24 cellular contexts compared by ENCODE assay signal in the genomic region with DNA sequence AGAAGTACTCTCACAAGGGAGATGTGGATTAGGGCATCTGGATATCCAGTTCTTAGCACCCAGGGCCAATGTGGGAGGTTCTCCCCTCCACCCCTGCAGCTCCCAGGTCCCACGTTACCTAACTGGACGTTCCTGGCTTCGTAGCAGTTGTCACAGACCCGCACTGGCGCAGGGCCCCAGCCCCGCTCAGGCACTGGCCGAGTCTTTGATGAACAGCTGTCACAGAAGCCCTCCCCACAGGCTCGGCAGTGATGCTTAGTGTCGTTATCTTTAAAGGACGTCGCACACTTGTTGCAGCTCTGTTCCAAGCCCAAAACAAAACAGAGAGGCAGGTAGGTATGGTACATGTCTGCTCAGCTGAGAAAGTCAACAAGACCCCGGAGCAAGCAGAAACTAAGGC. TPM values are rescaled to one million over a fixed set of nuclear protein-coding genes. Genes with fewer than 3 reads are reported as not detected.
DNase-seq lines count a peak whose midpoint lies in the region; ATAC-seq, FAIRE-seq and TF ChIP-seq lines count a peak whose summit lies in the region.
"Had no signal": no experiment of that assay in that cellular context is flagged by ENCODE, and none has a peak within 500 bp of the region (broad histone marks: within the 10 kb centered on the region; RNA-seq: fewer than 3 reads in every experiment).

No MANE protein-coding gene starts in this region.

- DNase-seq in HTR-8/SVneo (ENCODE audit: insufficient read length, low spot score) (no peak), spleen (peak; percentile 64), left ventricle myocardium superior (no peak), testis (no peak)
- DNase-seq: 8988T; ACHN; BE2C; CD4-positive, alpha-beta memory T cell; CD4-positive, CD25-positive, alpha-beta regulatory T cell; CD8-positive, alpha-beta memory T cell; COR-L47; DMS 273 treated with DMSO at 0.1 percent for 48 hours; DMS153; DMS53; DMS79; DND-41; EL; GDM1 had no signal

- POLR2A ChIA-PET in HEK293 (lab: Yijun Ruan, JAX), result interaction anchor here (0.7 kb wide), 1 partner anchor 12 kb away, joined by 3 read pairs; no protein-coding TSS in a partner anchor

- CTCF ChIA-PET in HEK293 (lab: Yijun Ruan, JAX), result interaction anchor here (0.7 kb wide), 1 partner anchor 33 kb away, joined by 3 read pairs; no protein-coding TSS in a partner anchor

- 89 to 93% (median 90%) methylated on average over 12 of the region's 12 CpGs for WGBS in spleen, 5 donors
- 93 to 95% methylated on average over 5 to 12 of the region's 12 CpGs for WGBS in testis, 2 donors

- H3K36me3 ChIP-seq in HEK293 (ENCODE audit: control insufficient read depth in 2 of 2, insufficient read depth in 1 of 2, low read length in 2 of 2), result peaks cover 0 to 75% of the 10 kb centered on the region in 2 experiments; a peak in 2 of 3 replicates
- H3K36me3 ChIP-seq in spleen, result peaks cover 0 to 100% (median 84%) of the 10 kb centered on the region in 6 donors
- peaks cover 3% of the 10 kb centered on the region for H3K36me3 ChIP-seq in testis (ENCODE audit: low read depth, missing control alignments)
- H3K36me3 ChIP-seq: BE2C had no signal

- H3K27me3 ChIP-seq in spleen (replicated peaks in 1 of 7), result no peaks in the 10 kb centered on the region
- H3K27me3 ChIP-seq in testis, result no peaks in the 10 kb centered on the region
- H3K27me3 ChIP-seq: BE2C, BLaER1 had no signal

- H3K9me3 ChIP-seq in HEK293 (ENCODE audit: control insufficient read depth, insufficient read depth, low read depth, low read length) (no peaks in the 10 kb centered on the region), spleen (no peaks in the 10 kb centered on the region), testis (no peaks in the 10 kb centered on the region)
- H3K9me3 ChIP-seq: BE2C, BLaER1 had no signal

- TF ChIP-seq CTCF in HEK293 (tag by site-specific recombination; IDR thresholded peaks at IDR 0.05) (no peak), spleen (IDR thresholded peaks at IDR 0.05 in 8 of 11, conservative IDR thresholded peaks at IDR 0.05 in 3 of 11) (no peak), testis (IDR thresholded peaks at IDR 0.05) (no peak)

- H3K4me3 ChIP-seq in HEK293 (ENCODE audit: low read depth, low read length) (no peak overlapping the region), spleen (no peak overlapping the region), testis (no peak overlapping the region)
- H3K4me3 ChIP-seq: BLaER1, GM12878 had no signal

- intact Hi-C loops in spleen (cut with DNase I; ENCODE audit: low total_unique reads) (no loop called here), left ventricle myocardium superior (cut with micrococcal nuclease) (no loop called here), testis (cut with DNase I; ENCODE audit: low total_unique reads) (no loop called here)

- TF ChIP-seq POLR2A in spleen (IDR thresholded peaks at IDR 0.05) (no peak), testis (IDR thresholded peaks at IDR 0.05) (no peak)

- H3K27ac ChIP-seq in HEK293 (ENCODE audit: extremely low read depth, low read depth, low read length) (no peak overlapping the region), spleen (peak overlapping the region in 1 of 8 donors; percentile 20), testis (no peak overlapping the region)
- H3K27ac ChIP-seq: BLaER1 had no signal

- FAIRE-seq in HTR-8/SVneo (lab: Jason Lieb, UNC), result peak; percentile 91
- FAIRE-seq: A204.1, GM12878, GM12892, GM18507 had no signal

- ATAC-seq in left ventricle myocardium superior, result no peak
- ATAC-seq: GM12878 had no signal

- no peaks in the 10 kb centered on the region for H3K4me1 ChIP-seq in HEK293 (ENCODE audit: control insufficient read depth, insufficient read depth, low read length)
- H3K4me1 ChIP-seq in spleen, result peaks cover 0 to 3% (median 0%) of the 10 kb centered on the region in 6 donors
- no peaks in the 10 kb centered on the region for H3K4me1 ChIP-seq in testis
- H3K4me1 ChIP-seq: BE2C, BLaER1 had no signal

TF ChIP-seq in HEK293, 187 proteins besides CTCF, POLR2A, EP300 and RAD21:
- no peak for TF ChIP-seq ZNF776 (tag by site-specific recombination; IDR thresholded peaks at IDR 0.05; ENCODE audit: borderline replicate concordance)
- TF ChIP-seq SCRT2 (tag by site-specific recombination; IDR thresholded peaks at IDR 0.05), result 0 out of 2 replicates have a peak, but pooled peaks have one; percentile 17

RNA-seq across cellular contexts. Expression of a gene that starts 48.4 kb away (rescaled TPM):
- total RNA-seq in spleen (10 to 100 TPM; 10.3 to 25.0 (median 14.1) TPM), left ventricle myocardium superior (8.4 TPM), testis (10 to 100 TPM; 35.6 to 38.0 TPM)
- polyA plus RNA-seq in spleen (10 to 100 TPM in 1 of 3 donors, 1 to 10 TPM in 2; 7.7 to 10.6 (median 7.8) TPM), testis (ENCODE audit: insufficient read depth, low read depth, low replicate concordance) (19.2 TPM)

RNA-seq across cellular contexts. Expression of a gene that starts 52.2 kb away (rescaled TPM):
- total RNA-seq in spleen (10 to 100 TPM; 17.9 to 23.3 (median 20.4) TPM), left ventricle myocardium superior (15.7 TPM), testis (10 to 100 TPM; 30.6 to 39.6 TPM)
- polyA plus RNA-seq in spleen (1 to 10 TPM; 2.8 to 5.5 (median 3.1) TPM), testis (ENCODE audit: insufficient read depth, low read depth, low replicate concordance) (29.0 TPM)
